Comparison of ENCODE assay signal across 1 cellular context in the genomic region with DNA sequence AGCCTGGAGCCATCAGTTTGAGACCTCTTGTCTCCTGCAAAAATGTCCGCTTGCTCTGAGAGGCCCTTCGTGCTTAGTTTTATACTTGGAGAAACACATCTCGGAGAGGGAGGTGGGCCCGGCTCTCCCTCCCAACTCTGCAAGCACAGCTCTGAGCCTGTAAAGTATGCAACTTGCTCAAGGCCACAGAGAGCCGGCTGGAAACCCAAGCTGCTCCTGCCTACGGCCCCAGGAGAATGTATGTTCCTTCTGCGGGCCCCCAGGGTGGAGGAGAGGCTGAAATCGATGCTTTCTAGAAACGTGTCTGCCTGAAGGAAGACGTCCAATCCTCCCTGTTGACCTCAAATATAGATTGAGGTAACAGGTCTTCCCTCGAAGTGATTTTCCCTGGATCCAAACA.
TF ChIP-seq lines count a peak whose summit lies in the region.

No MANE protein-coding gene starts in this region.

TF ChIP-seq in GM23338, 12 proteins besides CTCF, POLR2A, EP300 and RAD21 (continued from another document):
- TF ChIP-seq ZNF462 (CRISPR knock-in tag; IDR thresholded peaks at IDR 0.05) (no peak), JUNB (IDR thresholded peaks at IDR 0.05; ENCODE audit: unreplicated experiment) (no peak), POLR2AphosphoS5 (IDR thresholded peaks at IDR 0.05; ENCODE audit: low read depth) (no peak), ZNF331 (CRISPR knock-in tag; IDR thresholded peaks at IDR 0.05; ENCODE audit: low read depth) (no peak), NANOG (IDR thresholded peaks at IDR 0.05; ENCODE audit: borderline replicate concordance) (no peak), ETS1 (IDR thresholded peaks at IDR 0.05) (no peak), EZH2phosphoT487 (IDR thresholded peaks at IDR 0.05; ENCODE audit: unreplicated experiment) (no peak), STAT1 (IDR thresholded peaks at IDR 0.05; ENCODE audit: unreplicated experiment) (no peak), ZNF114 (CRISPR knock-in tag; IDR thresholded peaks at IDR 0.05) (no peak), CREB1 (CRISPR knock-in tag; IDR thresholded peaks at IDR 0.05; ENCODE audit: low read depth) (no peak)
- TF ChIP-seq, protein P1, sequence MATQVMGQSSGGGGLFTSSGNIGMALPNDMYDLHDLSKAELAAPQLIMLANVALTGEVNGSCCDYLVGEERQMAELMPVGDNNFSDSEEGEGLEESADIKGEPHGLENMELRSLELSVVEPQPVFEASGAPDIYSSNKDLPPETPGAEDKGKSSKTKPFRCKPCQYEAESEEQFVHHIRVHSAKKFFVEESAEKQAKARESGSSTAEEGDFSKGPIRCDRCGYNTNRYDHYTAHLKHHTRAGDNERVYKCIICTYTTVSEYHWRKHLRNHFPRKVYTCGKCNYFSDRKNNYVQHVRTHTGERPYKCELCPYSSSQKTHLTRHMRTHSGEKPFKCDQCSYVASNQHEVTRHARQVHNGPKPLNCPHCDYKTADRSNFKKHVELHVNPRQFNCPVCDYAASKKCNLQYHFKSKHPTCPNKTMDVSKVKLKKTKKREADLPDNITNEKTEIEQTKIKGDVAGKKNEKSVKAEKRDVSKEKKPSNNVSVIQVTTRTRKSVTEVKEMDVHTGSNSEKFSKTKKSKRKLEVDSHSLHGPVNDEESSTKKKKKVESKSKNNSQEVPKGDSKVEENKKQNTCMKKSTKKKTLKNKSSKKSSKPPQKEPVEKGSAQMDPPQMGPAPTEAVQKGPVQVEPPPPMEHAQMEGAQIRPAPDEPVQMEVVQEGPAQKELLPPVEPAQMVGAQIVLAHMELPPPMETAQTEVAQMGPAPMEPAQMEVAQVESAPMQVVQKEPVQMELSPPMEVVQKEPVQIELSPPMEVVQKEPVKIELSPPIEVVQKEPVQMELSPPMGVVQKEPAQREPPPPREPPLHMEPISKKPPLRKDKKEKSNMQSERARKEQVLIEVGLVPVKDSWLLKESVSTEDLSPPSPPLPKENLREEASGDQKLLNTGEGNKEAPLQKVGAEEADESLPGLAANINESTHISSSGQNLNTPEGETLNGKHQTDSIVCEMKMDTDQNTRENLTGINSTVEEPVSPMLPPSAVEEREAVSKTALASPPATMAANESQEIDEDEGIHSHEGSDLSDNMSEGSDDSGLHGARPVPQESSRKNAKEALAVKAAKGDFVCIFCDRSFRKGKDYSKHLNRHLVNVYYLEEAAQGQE (IDR thresholded peaks at IDR 0.05; ENCODE audit: unreplicated experiment), result no peak
